8 cellular contexts compared by ENCODE assay signal in genomic region chr4:79856196-79856595, GRCh38.
"Had no signal": no experiment of that assay in that cellular context is flagged by ENCODE, and none has a peak within 500 bp of the region (broad histone marks: within the 10 kb centered on the region; RNA-seq: fewer than 3 reads in every experiment).

No MANE protein-coding gene starts in this region.

- H3K27ac ChIP-seq: HL-60 had no signal

- H3K4me1 ChIP-seq: HAP-1 had no signal

- DNase-seq: H7, HFFc6 had no signal

- ATAC-seq: GM23338, HCT116, HepG2, K562 had no signal

- H3K9me3 ChIP-seq: HAP-1 had no signal

- H3K36me3 ChIP-seq: HAP-1 had no signal

- H3K4me2 ChIP-seq: GM23338 had no signal

- H3K4me3 ChIP-seq: GM23338, HAP-1, K562 had no signal
